9 cellular contexts compared by ENCODE assay signal in genomic region chr1:75338974-75339483, GRCh38.
DNase-seq lines count a peak whose midpoint lies in the region; ATAC-seq lines count a peak whose summit lies in the region.
"Had no signal": no experiment of that assay in that cellular context is flagged by ENCODE, and none has a peak within 500 bp of the region (broad histone marks: within the 10 kb centered on the region; RNA-seq: fewer than 3 reads in every experiment).

No MANE protein-coding gene starts in this region.

- no peaks in the 10 kb centered on the region for H3K27me3 ChIP-seq in trophoblast cell (ENCODE audit: insufficient read depth, low read length)

- H3K4me1 ChIP-seq in trophoblast cell (ENCODE audit: control insufficient read depth in 1 of 2, insufficient read depth in 2 of 2, low read length in 2 of 2) = no peaks in the 10 kb centered on the region

- no peaks in the 10 kb centered on the region for H3K9me3 ChIP-seq in trophoblast cell (ENCODE audit: insufficient read depth, low read depth, low read length)

- H3K36me3 ChIP-seq in trophoblast cell (ENCODE audit: control insufficient read depth in 1 of 2, insufficient read depth in 2 of 2, low read length in 2 of 2) = no peaks in the 10 kb centered on the region

- no peak overlapping the region for H3K4ac ChIP-seq in trophoblast cell (ENCODE audit: low read depth, low read length)

- no peak overlapping the region for H3K18ac ChIP-seq in trophoblast cell (ENCODE audit: low read length)

- no peaks in the 10 kb centered on the region for H3K4me1 Mint-ChIP-seq in immature natural killer cell
- H3K4me1 Mint-ChIP-seq: CD4-positive, CD25-positive, alpha-beta regulatory T cell had no signal

- H3K14ac ChIP-seq in trophoblast cell (ENCODE audit: low read length) = no peak overlapping the region

- ATAC-seq in GM19455 (IDR thresholded peaks at IDR 0.05; ENCODE audit: unreplicated experiment) = peak; percentile 93
- peak; percentile 93 for ATAC-seq in HG03064 (IDR thresholded peaks at IDR 0.05; ENCODE audit: low read depth, unreplicated experiment)
- no peak for ATAC-seq in Right ventricle myocardium inferior

- H2AK5ac ChIP-seq in trophoblast cell (ENCODE audit: low read length) = no peak overlapping the region

- no peak overlapping the region for H2BK12ac ChIP-seq in trophoblast cell (ENCODE audit: low read length)

- no peak overlapping the region for H4K8ac ChIP-seq in trophoblast cell (ENCODE audit: low read depth, low read length)

- intact Hi-C loops in Right ventricle myocardium inferior (cut with DNase I) = no loop called here

- H3K79me2 ChIP-seq in trophoblast cell (ENCODE audit: control insufficient read depth, insufficient read depth, low read length, poor library complexity) = no peaks in the 10 kb centered on the region

- H3K27ac Mint-ChIP-seq in immature natural killer cell = no peak overlapping the region
- H3K27ac Mint-ChIP-seq: CD4-positive, CD25-positive, alpha-beta regulatory T cell had no signal

- H3K4me3 Mint-ChIP-seq in immature natural killer cell = no peak overlapping the region
- H3K4me3 Mint-ChIP-seq: CD4-positive, CD25-positive, alpha-beta regulatory T cell had no signal

- H3K36me3 Mint-ChIP-seq in immature natural killer cell = no peaks in the 10 kb centered on the region
- H3K36me3 Mint-ChIP-seq: CD4-positive, CD25-positive, alpha-beta regulatory T cell had no signal

- no peaks in the 10 kb centered on the region for H3K27me3 Mint-ChIP-seq in immature natural killer cell (ENCODE audit: low read depth in 3 of 3)
- H3K27me3 Mint-ChIP-seq: CD4-positive, CD25-positive, alpha-beta regulatory T cell had no signal

- no CpG with 5 or more reads among the region's 1 CpG for WGBS in trophoblast cell (ENCODE audit: extremely low coverage, insufficient coverage, insufficient read length)

- H3K23ac ChIP-seq in trophoblast cell (ENCODE audit: low read length) = no peak overlapping the region

- no peak overlapping the region for H3K4me2 ChIP-seq in trophoblast cell (ENCODE audit: low read length)

- H3K9me3 Mint-ChIP-seq in immature natural killer cell = peaks cover 2 to 9% (median 3%) of the 10 kb centered on the region in 6 donors

- H3K4me3 ChIP-seq in trophoblast cell (ENCODE audit: low read depth, low read length) = no peak overlapping the region

- no peak overlapping the region for H2BK120ac ChIP-seq in trophoblast cell (ENCODE audit: insufficient read depth, low read length, poor library complexity)

- no peak overlapping the region for H4K91ac ChIP-seq in trophoblast cell (ENCODE audit: low read depth, low read length)

- no peak overlapping the region for H3K27ac ChIP-seq in trophoblast cell (ENCODE audit: low read depth, low read length)

- H2AFZ ChIP-seq in trophoblast cell (ENCODE audit: insufficient read depth, low read length, poor library complexity) = no peak overlapping the region

- H2BK5ac ChIP-seq in trophoblast cell (ENCODE audit: low read depth, low read length, poor library complexity) = no peak overlapping the region

- H3K9ac ChIP-seq in trophoblast cell (ENCODE audit: low read length) = no peak overlapping the region

- no peaks in the 10 kb centered on the region for H3K79me1 ChIP-seq in trophoblast cell (ENCODE audit: low read length)

- peak; percentile 94 for DNase-seq in DMS79 treated with DMSO at 0.1 percent for 48 hours (lab: John Stamatoyannopoulos, UW)
- peak; percentile 75 for DNase-seq in NCI-H748 (lab: John Stamatoyannopoulos, UW; ENCODE audit: unreplicated experiment)
- no peak for DNase-seq in trophoblast cell
- no peak for DNase-seq in immature natural killer cell
- DNase-seq in activated T-cell treated with anti-CD3 and anti-CD28 coated beads, Interleukin-2, amount 50 U/mL, for 1 hour = no peak
- no peak for DNase-seq in Right ventricle myocardium inferior (ENCODE audit: missing footprints)
- DNase-seq: CD4-positive, CD25-positive, alpha-beta regulatory T cell had no signal

- no peak overlapping the region for H4K12ac ChIP-seq in trophoblast cell (ENCODE audit: low read depth, low read length)

Comparison
In these comparisons a context has a peak if more than half of its experiments do, and no peak if none do; other contexts are left out.
1. DNase-seq: peak in DMS79 treated with DMSO at 0.1 percent for 48 hours (single experiment) and NCI-H748 (single experiment); none in trophoblast cell (0 of 2), immature natural killer cell (0 of 3), activated T-cell treated with anti-CD3 and anti-CD28 coated beads, Interleukin-2, amount 50 U/mL, for 1 hour (single experiment) and Right ventricle myocardium inferior (single experiment).